Comparison of ENCODE assay signal across 23 cellular contexts in genomic region chr19:57441979-57442752, GRCh38.
"Had no signal": no experiment of that assay in that cellular context is flagged by ENCODE, and none has a peak within 500 bp of the region (broad histone marks: within the 10 kb centered on the region; RNA-seq: fewer than 3 reads in every experiment).

No MANE protein-coding gene starts in this region.

- DNase-seq: cerebellar nuclear complex; effector memory CD8-positive, alpha-beta T cell; foreskin keratinocyte; head of caudate nucleus; hippocampal formation; lower lobe of right lung; mesenchymal stem cell; naive thymus-derived CD4-positive, alpha-beta T cell; occipital lobe; pancreas; stimulated activated CD4-positive, alpha-beta T cell treated with anti-CD3 and anti-CD28 coated beads, Interleukin-2, amount 100 ng/mL, for 24 hours; stimulated activated CD4-positive, alpha-beta T cell treated with anti-CD3 and anti-CD28 coated beads, Interleukin-4, amount 100 ng/mL, for 4 hours; stimulated activated naive CD4-positive, alpha-beta T cell; stomach; substantia nigra; transverse colon had no signal

- H3K4me3 Mint-ChIP-seq: dendritic cell treated with granulocyte-macrophage colony-stimulating factor and Interleukin-4, amounts not matched to agents 40 ng/mL and 50 ng/mL, for 4 days; effector memory CD8-positive, alpha-beta T cell had no signal

- H3K27me3 ChIP-seq: foreskin keratinocyte, pancreas, stomach, transverse colon had no signal

- H3K4me3 ChIP-seq: lower lobe of right lung, pancreas, prostate gland, skin epidermis, stomach, thoracic aorta, transverse colon had no signal

- H3K36me3 ChIP-seq: prostate gland had no signal

- H3K27ac Mint-ChIP-seq: dendritic cell treated with granulocyte-macrophage colony-stimulating factor and Interleukin-4, amounts not matched to agents 40 ng/mL and 50 ng/mL, for 4 days; effector memory CD8-positive, alpha-beta T cell; naive thymus-derived CD4-positive, alpha-beta T cell had no signal

- H3K27ac ChIP-seq: foreskin keratinocyte, lower lobe of right lung, pancreas, prostate gland, skin epidermis, stomach, thoracic aorta, transverse colon had no signal

- ATAC-seq: effector memory CD8-positive, alpha-beta T cell; foreskin keratinocyte; lower lobe of right lung; naive thymus-derived CD4-positive, alpha-beta T cell; pancreas; sciatic nerve had no signal

- H3K4me1 ChIP-seq: lower lobe of right lung, pancreas, prostate gland, transverse colon had no signal

- H3K9me3 ChIP-seq: pancreas, prostate gland had no signal

- FAIRE-seq: colon, endothelial cell of umbilical vein, pancreas had no signal

- H3K27me3 Mint-ChIP-seq: dendritic cell treated with granulocyte-macrophage colony-stimulating factor and Interleukin-4, amounts not matched to agents 40 ng/mL and 50 ng/mL, for 4 days; effector memory CD8-positive, alpha-beta T cell; naive thymus-derived CD4-positive, alpha-beta T cell had no signal
